Comparison of ENCODE assay signal across 22 cellular contexts in the genomic region with DNA sequence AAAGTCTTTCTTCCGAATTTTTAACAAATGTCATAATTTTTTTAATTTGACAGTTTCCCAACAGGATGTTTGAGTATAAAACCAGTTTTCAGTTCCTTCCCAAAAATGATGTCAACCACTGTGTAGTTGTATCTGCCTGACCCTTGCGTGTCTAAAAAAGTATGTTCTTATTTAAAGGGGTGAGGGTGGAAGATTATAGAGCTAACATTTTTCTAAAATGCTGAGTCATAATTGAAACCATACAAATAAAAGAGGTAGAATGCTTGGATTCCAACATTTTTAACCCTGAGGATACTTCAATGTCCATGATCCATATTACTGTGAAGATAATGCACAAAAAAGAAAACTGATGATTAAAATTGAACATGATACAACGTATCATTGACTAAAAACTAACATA.
"Had no signal": no experiment of that assay in that cellular context is flagged by ENCODE, and none has a peak within 500 bp of the region (broad histone marks: within the 10 kb centered on the region; RNA-seq: fewer than 3 reads in every experiment).

No MANE protein-coding gene starts in this region.

- H2AFZ ChIP-seq: PC-9 had no signal

- H3K4me1 ChIP-seq: adrenal gland had no signal

- H3K4me1 Mint-ChIP-seq: activated CD4-positive, alpha-beta T cell treated with anti-CD3 and anti-CD28 coated beads, Interleukin-2, amount 10 ng/mL, durations not matched to agents 24 days and 14 days; activated CD8-positive, alpha-beta memory T cell treated with anti-CD3 and anti-CD28 coated beads, Interleukin-2, amount 10 ng/mL, durations not matched to agents 7 days and 5 days; T-helper 17 cell had no signal

- H3K27ac ChIP-seq: adrenal gland, PC-9 had no signal

- H3K4me3 ChIP-seq: adrenal gland, PC-9 had no signal

- DNase-seq: activated B cell treated with CpG ODN at 0.5 μM for 24 hours; activated CD4-positive, alpha-beta T cell treated with anti-CD3 and anti-CD28 coated beads for 1 hour; activated CD4-positive, alpha-beta T cell treated with anti-CD3 and anti-CD28 coated beads, Interleukin-2, amount 10 ng/mL, durations not matched to agents 24 days and 14 days; activated CD4-positive, alpha-beta T cell treated with anti-CD3 and anti-CD28 coated beads, Interleukin-2, amount 50 U/mL, for 48 hours; activated CD8-positive, alpha-beta memory T cell treated with anti-CD3 and anti-CD28 coated beads, Interleukin-2, amount 10 ng/mL, durations not matched to agents 7 days and 5 days; activated effector memory CD4-positive, alpha-beta T cell treated with Interleukin-2 at 50 U/mL for 16 hours; activated naive CD4-positive, alpha-beta T cell treated with Interleukin-2 at 50 U/mL for 16 hours; activated T-cell treated with anti-CD3 and anti-CD28 coated beads, Interleukin-2, amount 50 U/mL, for 24 hours; adrenal gland; anterior cingulate cortex; cerebellar nuclear complex; NCI-H1092 treated with DMSO at 0.1 percent for 48 hours; NCI-H1417 treated with DMSO at 0.1 percent for 48 hours; NCI-H1694; NCI-H2029 treated with DMSO at 0.1 percent for 48 hours; NCI-H69; PC-9; SIG-M5; T-helper 17 cell; T-helper 9 cell had no signal

- H3K27me3 Mint-ChIP-seq: activated B cell treated with CpG ODN at 0.5 μM for 24 hours; activated CD4-positive, alpha-beta T cell treated with anti-CD3 and anti-CD28 coated beads, Interleukin-2, amount 10 ng/mL, durations not matched to agents 24 days and 14 days; activated CD8-positive, alpha-beta memory T cell treated with anti-CD3 and anti-CD28 coated beads, Interleukin-2, amount 10 ng/mL, durations not matched to agents 7 days and 5 days; activated naive CD8-positive, alpha-beta T cell; activated T-cell treated with anti-CD3 and anti-CD28 coated beads, Interleukin-2, amount 50 U/mL, for 24 hours; T-helper 17 cell had no signal

- H3K4me3 Mint-ChIP-seq: activated B cell treated with CpG ODN at 0.5 μM for 24 hours; activated CD4-positive, alpha-beta T cell treated with anti-CD3 and anti-CD28 coated beads, Interleukin-2, amount 10 ng/mL, durations not matched to agents 24 days and 14 days; activated CD8-positive, alpha-beta memory T cell treated with anti-CD3 and anti-CD28 coated beads, Interleukin-2, amount 10 ng/mL, durations not matched to agents 7 days and 5 days; activated naive CD8-positive, alpha-beta T cell; activated T-cell treated with anti-CD3 and anti-CD28 coated beads, Interleukin-2, amount 50 U/mL, for 24 hours; activated T-helper 1 cell treated with anti-CD3 and anti-CD28 coated beads, Interleukin-12 subunit alpha, Interleukin-12 subunit beta, Interleukin-2, Interleukin-4 antibody, amounts not matched to agents 30 ng/mL and 10 ng/mL and 1 ng/mL, durations not matched to agents 14 hours and 24 hours and 36 hours; T-helper 17 cell had no signal

- H3K36me3 ChIP-seq: adrenal gland had no signal

- H3K27me3 ChIP-seq: adrenal gland had no signal

- H3K36me3 Mint-ChIP-seq: activated CD8-positive, alpha-beta memory T cell treated with anti-CD3 and anti-CD28 coated beads, Interleukin-2, amount 10 ng/mL, durations not matched to agents 7 days and 5 days had no signal

- H3K4me2 ChIP-seq: PC-9 had no signal

- H3K9me3 ChIP-seq: adrenal gland had no signal

- H3K27ac Mint-ChIP-seq: activated B cell treated with CpG ODN at 0.5 μM for 24 hours; activated CD4-positive, alpha-beta T cell treated with anti-CD3 and anti-CD28 coated beads, Interleukin-2, amount 10 ng/mL, durations not matched to agents 24 days and 14 days; activated CD8-positive, alpha-beta memory T cell treated with anti-CD3 and anti-CD28 coated beads, Interleukin-2, amount 10 ng/mL, durations not matched to agents 7 days and 5 days; activated naive CD8-positive, alpha-beta T cell; activated T-cell treated with anti-CD3 and anti-CD28 coated beads, Interleukin-2, amount 50 U/mL, for 24 hours; activated T-helper 1 cell treated with anti-CD3 and anti-CD28 coated beads, Interleukin-12 subunit alpha, Interleukin-12 subunit beta, Interleukin-2, Interleukin-4 antibody, amounts not matched to agents 30 ng/mL and 10 ng/mL and 1 ng/mL, durations not matched to agents 14 hours and 24 hours and 36 hours; T-helper 17 cell had no signal

- ATAC-seq: activated CD8-positive, alpha-beta memory T cell treated with anti-CD3 and anti-CD28 coated beads, Interleukin-2, amount 10 ng/mL, durations not matched to agents 7 days and 5 days; T-helper 17 cell had no signal
